In the genomic region with DNA sequence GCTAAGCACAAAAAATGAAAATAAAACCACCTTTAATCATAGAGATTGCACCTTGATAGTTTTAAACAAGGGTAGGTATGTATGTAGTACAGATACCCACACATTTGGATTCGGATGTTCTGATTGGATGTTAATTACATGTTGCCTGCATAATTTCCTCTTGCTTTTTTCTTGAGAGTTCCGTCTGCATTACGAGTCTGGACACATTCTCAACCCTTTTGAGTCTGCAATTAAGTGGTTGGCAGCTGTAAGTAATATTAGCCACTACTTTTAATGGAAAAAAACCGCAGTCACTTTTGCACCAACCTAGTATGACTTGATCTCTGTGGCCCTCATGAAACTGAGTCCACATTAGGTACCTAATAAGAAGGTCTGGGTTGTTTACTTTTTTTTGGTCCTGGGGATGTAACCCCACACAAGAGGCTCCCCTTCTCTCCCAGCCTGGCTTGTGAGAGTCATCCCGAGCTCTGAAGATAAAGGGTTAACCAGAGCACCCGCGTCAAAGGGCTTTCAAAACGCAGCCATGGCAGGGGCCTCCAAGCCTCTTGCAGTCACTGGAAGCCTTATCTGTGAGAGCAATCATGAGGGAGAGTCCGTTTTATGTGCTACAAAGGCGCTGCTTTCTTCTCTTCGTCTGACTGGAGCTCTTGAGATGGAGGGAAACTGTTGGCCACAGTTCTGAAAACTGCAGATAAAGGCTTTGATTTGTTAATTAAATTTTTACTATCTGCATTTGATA, we compare ENCODE assay signal across 13 cellular contexts.
A peak's percentile ranks its signal among the peaks of the same experiment; 100 is the strongest.
DNase-seq lines count a peak whose midpoint lies in the region; ATAC-seq and TF ChIP-seq lines count a peak whose summit lies in the region.
"Had no signal": no experiment of that assay in that cellular context is flagged by ENCODE, and none has a peak within 500 bp of the region (broad histone marks: within the 10 kb centered on the region; RNA-seq: fewer than 3 reads in every experiment).

No MANE protein-coding gene starts in this region.

- H3K4me3 ChIP-seq in HUES6 (ENCODE audit: low read depth, low read length) = peak overlapping the region; percentile 67
- peak overlapping the region in 2 of 3 donors; percentile 52 to 59 for H3K4me3 ChIP-seq in skeletal muscle tissue (ENCODE audit: low read length in 3 of 3)

- no peaks in the 10 kb centered on the region for H3K36me3 ChIP-seq in HUES6 (ENCODE audit: control insufficient read depth, insufficient read depth, low read length)
- no peaks in the 10 kb centered on the region for H3K36me3 ChIP-seq in skeletal muscle tissue (ENCODE audit: control insufficient read depth in 3 of 3, insufficient read depth in 3 of 3, low read length in 3 of 3)

- no peak for ATAC-seq in HG02981 (IDR thresholded peaks at IDR 0.05; ENCODE audit: unreplicated experiment)
- ATAC-seq: stimulated activated memory B cell treated with anti-CD40 and anti-IgM and Interleukin-4, amounts not matched to agents 10 μg/mL and 1 μg/mL and 100 μg/mL, for 72 hours had no signal

- peaks cover 23% of the 10 kb centered on the region for H3K4me1 ChIP-seq in HUES6 (ENCODE audit: control insufficient read depth, insufficient read depth, low read length)
- peaks cover 4 to 14% (median 11%) of the 10 kb centered on the region in 3 donors for H3K4me1 ChIP-seq in skeletal muscle tissue (ENCODE audit: control insufficient read depth in 3 of 3, insufficient read depth in 3 of 3, low read length in 3 of 3)

- H3K9me3 Mint-ChIP-seq in HFFc6 = no peaks in the 10 kb centered on the region
- H3K9me3 Mint-ChIP-seq: activated T-helper 2 cell treated with anti-CD3 and anti-CD28 coated beads, Interferon-gamma antibody, Interleukin-2, Interleukin-4, amounts not matched to agents 10 μg/mL and 5 μg/mL and 100 μg/mL, durations not matched to agents 14 hours and 24 hours and 36 hours; dendritic cell treated with granulocyte-macrophage colony-stimulating factor and Interleukin-4, amounts not matched to agents 40 ng/mL and 50 ng/mL, for 4 days; stimulated activated memory B cell treated with anti-CD40 and anti-IgM and Interleukin-4, amounts not matched to agents 10 μg/mL and 1 μg/mL and 100 μg/mL, for 72 hours had no signal

- peaks cover 7% of the 10 kb centered on the region for H3K27me3 Mint-ChIP-seq in HFFc6 (ENCODE audit: insufficient read depth)

- TF ChIP-seq CTCF in HFFc6 (IDR thresholded peaks at IDR 0.05) = no peak

- no peak overlapping the region for H3K9ac ChIP-seq in HUES6 (ENCODE audit: low read length)
- peak overlapping the region in 1 of 3 donors; percentile 33 for H3K9ac ChIP-seq in skeletal muscle tissue (ENCODE audit: low read depth in 1 of 3, low read length in 3 of 3)

- peak; percentile 33 for DNase-seq in SW480 (ENCODE audit: low spot score)
- DNase-seq in inferior parietal cortex (ENCODE audit: extremely low spot score) = peak; percentile 16
- no peak for DNase-seq in NCI-H82 treated with DMSO at 0.1 percent for 48 hours (lab: John Stamatoyannopoulos, UW; ENCODE audit: unreplicated experiment)
- DNase-seq in HFFc6 = no peak
- DNase-seq in cerebellar nuclear complex (lab: John Stamatoyannopoulos, UW) = no peak
- DNase-seq: EL, KBM-7 had no signal

- H3K27me3 ChIP-seq in HUES6 (ENCODE audit: control insufficient read depth, insufficient read depth, low read length) (no peaks in the 10 kb centered on the region), skeletal muscle tissue (ENCODE audit: control insufficient read depth in 3 of 3, insufficient read depth in 3 of 3, low read length in 3 of 3) (peaks cover 0 to 4% (median 0%) of the 10 kb centered on the region in 3 donors)

- no peaks in the 10 kb centered on the region for H3K36me3 Mint-ChIP-seq in HFFc6 (ENCODE audit: low read depth)
- H3K36me3 Mint-ChIP-seq: stimulated activated memory B cell treated with anti-CD40 and anti-IgM and Interleukin-4, amounts not matched to agents 10 μg/mL and 1 μg/mL and 100 μg/mL, for 72 hours had no signal

- H3K27ac Mint-ChIP-seq in HFFc6 = no peak overlapping the region
- H3K27ac Mint-ChIP-seq: activated T-helper 2 cell treated with anti-CD3 and anti-CD28 coated beads, Interferon-gamma antibody, Interleukin-2, Interleukin-4, amounts not matched to agents 10 μg/mL and 5 μg/mL and 100 μg/mL, durations not matched to agents 14 hours and 24 hours and 36 hours; dendritic cell treated with granulocyte-macrophage colony-stimulating factor and Interleukin-4, amounts not matched to agents 40 ng/mL and 50 ng/mL, for 4 days; stimulated activated memory B cell treated with anti-CD40 and anti-IgM and Interleukin-4, amounts not matched to agents 10 μg/mL and 1 μg/mL and 100 μg/mL, for 72 hours had no signal

- H3K9me3 ChIP-seq in HUES6 (ENCODE audit: control insufficient read depth, insufficient read depth, low read depth, low read length) (no peaks in the 10 kb centered on the region), skeletal muscle tissue (ENCODE audit: control insufficient read depth in 3 of 3, low read length in 3 of 3) (no peaks in the 10 kb centered on the region)

- peaks cover 8% of the 10 kb centered on the region; the same call in 1 of the 2 replicates for H3K4me1 Mint-ChIP-seq in HFFc6 (ENCODE audit: low read depth)
- H3K4me1 Mint-ChIP-seq: stimulated activated memory B cell treated with anti-CD40 and anti-IgM and Interleukin-4, amounts not matched to agents 10 μg/mL and 1 μg/mL and 100 μg/mL, for 72 hours had no signal

- no peak overlapping the region for H3K4me3 Mint-ChIP-seq in HFFc6

- H3K27ac ChIP-seq in HUES6 (ENCODE audit: low read depth, low read length) = no peak overlapping the region
- no peak overlapping the region for H3K27ac ChIP-seq in skeletal muscle tissue (ENCODE audit: low read depth, low read length)

Comparison
In these comparisons a context has a peak if more than half of its experiments do, and no peak if none do; other contexts are left out.
1. DNase-seq: peak in SW480 (single experiment) and inferior parietal cortex (single experiment); none in NCI-H82 treated with DMSO at 0.1 percent for 48 hours (single experiment), HFFc6 (single experiment) and cerebellar nuclear complex (0 of 2).